8 cellular contexts compared by ENCODE assay signal in the genomic region with DNA sequence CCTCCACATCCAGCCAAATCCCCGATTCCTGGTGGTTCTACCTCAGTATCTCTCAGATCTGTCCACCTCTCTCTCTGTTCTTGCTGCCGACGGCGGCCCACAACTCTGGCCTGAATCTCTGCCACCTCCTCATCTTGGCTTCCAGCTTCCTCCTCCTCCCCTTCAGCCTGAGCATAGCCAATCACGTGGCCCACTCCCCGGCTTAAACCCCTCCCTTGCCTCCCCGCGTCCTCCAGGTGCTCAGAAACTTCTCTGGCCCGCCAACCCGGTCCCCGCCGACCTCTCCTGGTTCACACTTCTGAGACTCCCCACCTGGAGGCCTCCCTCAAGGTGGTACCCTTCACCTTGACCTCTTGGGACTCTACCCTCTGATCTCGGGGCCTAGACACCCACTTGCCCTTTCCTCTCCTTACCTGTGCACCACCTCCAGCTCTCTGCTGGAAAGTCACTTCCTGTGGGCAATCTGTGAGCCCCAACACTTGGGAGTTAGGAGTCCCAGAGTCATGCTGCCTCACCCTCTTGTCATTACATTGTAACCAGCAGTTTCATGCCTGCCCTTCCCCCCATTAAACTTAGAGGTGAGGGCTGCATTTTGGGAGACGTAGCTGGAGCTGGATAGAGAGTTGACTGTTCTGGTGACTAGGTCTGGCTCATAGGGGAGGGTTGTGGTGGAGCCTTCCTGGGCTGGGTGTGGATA. TPM values are rescaled to one million over a fixed set of nuclear protein-coding genes. Genes with fewer than 3 reads are reported as not detected.
DNase-seq lines count a peak whose midpoint lies in the region; ATAC-seq and TF ChIP-seq lines count a peak whose summit lies in the region.

No MANE protein-coding gene starts in this region.

- no peaks in the 10 kb centered on the region for H3K36me3 ChIP-seq in thyroid gland

- H3K27ac ChIP-seq in foreskin keratinocyte = peak overlapping the region; percentile 93
- peak overlapping the region; percentile 79 to 99 (median 96) for H3K27ac ChIP-seq in thyroid gland

- no peaks in the 10 kb centered on the region for H3K4me1 ChIP-seq in foreskin keratinocyte
- H3K4me1 ChIP-seq in thyroid gland = peaks cover 27 to 43% of the 10 kb centered on the region in 2 donors

- H3K4me3 ChIP-seq in thyroid gland (replicated peaks in 1 of 3) = peak overlapping the region; percentile 27 to 51 (median 35)

- intact Hi-C loops in thyroid gland (cut with DNase I) = loop anchor here (10.0 kb wide), 1 partner anchor 50 kb away; no protein-coding TSS in a partner anchor

- TF ChIP-seq CTCF in foreskin keratinocyte (conservative IDR thresholded peaks at IDR 0.05) = no peak
- peak in 1 of 6 experiments; percentile 6 for TF ChIP-seq CTCF in thyroid gland (IDR thresholded peaks at IDR 0.05)

- no peaks in the 10 kb centered on the region for H3K27me3 ChIP-seq in foreskin keratinocyte
- no peaks in the 10 kb centered on the region for H3K27me3 ChIP-seq in thyroid gland

- 5 to 6% methylated on average over 14 of the region's 14 CpGs for WGBS in thyroid gland, 2 donors

- H3K9me3 ChIP-seq in thyroid gland = no peaks in the 10 kb centered on the region

- peak; percentile 67 to 94 for TF ChIP-seq POLR2A in thyroid gland (IDR thresholded peaks at IDR 0.05)

- ATAC-seq in GM18498 (IDR thresholded peaks at IDR 0.05; ENCODE audit: unreplicated experiment) (peak; percentile 26), HG03432 (IDR thresholded peaks at IDR 0.05; ENCODE audit: unreplicated experiment) (peak; percentile 29), foreskin keratinocyte (peak; percentile 86), GM18873 (IDR thresholded peaks at IDR 0.05; ENCODE audit: low FRiP score, unreplicated experiment) (no peak)

- DNase-seq in RPMI7951 (ENCODE audit: low read depth) = peak; percentile 67
- DNase-seq in activated T-helper 9 cell treated with anti-CD3 and anti-CD28 coated beads, Interleukin-2, amount 50 U/mL, for 16 hours (ENCODE audit: low read depth) = peak; percentile 60
- peak; percentile 92 to 96 for DNase-seq in foreskin keratinocyte
- peak; percentile 55 for DNase-seq in non-pigmented ciliary epithelial cell (ENCODE audit: low read depth)
- peak; percentile 92 to 94 for DNase-seq in thyroid gland

RNA-seq across cellular contexts. Expression of a gene that starts 4.5 kb away (rescaled TPM):
- total RNA-seq in RPMI7951 (2014; rRNA removed; shearing (Covaris generic)) = 266 and 329 TPM in 2 replicates
- total RNA-seq in foreskin keratinocyte (400 and 487 TPM in 2 replicates), thyroid gland (100 to 1,000 TPM; 173 to 217 (median 202) TPM)
- polyA plus RNA-seq in foreskin keratinocyte = 221 and 296 TPM in 2 replicates

RNA-seq across cellular contexts. Expression of a gene that starts 17.8 kb away (rescaled TPM):
- 6.1 and 6.6 TPM in 2 replicates for total RNA-seq in RPMI7951 (2014; rRNA removed; shearing (Covaris generic))
- 7.1 and 9.3 TPM in 2 replicates for total RNA-seq in foreskin keratinocyte
- polyA plus RNA-seq in foreskin keratinocyte = 7.7 and 8.8 TPM in 2 replicates
- 1 to 10 TPM; 4.4 to 7.6 (median 6.4) TPM for total RNA-seq in thyroid gland

RNA-seq across cellular contexts. Expression of a gene that starts 27.8 kb away (rescaled TPM):
- 81.0 and 116 TPM in 2 replicates for total RNA-seq in RPMI7951 (2014; rRNA removed; shearing (Covaris generic))
- total RNA-seq in foreskin keratinocyte = 66.6 and 77.3 TPM in 2 replicates
- 84.8 and 92.9 TPM in 2 replicates for polyA plus RNA-seq in foreskin keratinocyte
- 100 to 1,000 TPM in 2 of 4 donors, 10 to 100 TPM in 2; 86.1 to 179 (median 132) TPM for total RNA-seq in thyroid gland

RNA-seq across cellular contexts. Expression of a gene that starts 39.5 kb away (rescaled TPM):
- total RNA-seq in RPMI7951 (2014; rRNA removed; shearing (Covaris generic)) = 68.1 and 69.2 TPM in 2 replicates
- total RNA-seq in foreskin keratinocyte (66.8 and 76.8 TPM in 2 replicates), thyroid gland (10 to 100 TPM; 21.2 to 45.7 (median 33.7) TPM)
- 115 and 122 TPM in 2 replicates for polyA plus RNA-seq in foreskin keratinocyte
